ENCODE assay signal across 9 cellular contexts in genomic region chr22:36197601-36198146, GRCh38. TPM values are rescaled to one million over a fixed set of nuclear protein-coding genes. Genes with fewer than 3 reads are reported as not detected.
DNase-seq lines count a peak whose midpoint lies in the region; ATAC-seq and TF ChIP-seq lines count a peak whose summit lies in the region.
"Had no signal": no experiment of that assay in that cellular context is flagged by ENCODE, and none has a peak within 500 bp of the region (broad histone marks: within the 10 kb centered on the region; RNA-seq: fewer than 3 reads in every experiment).

No MANE protein-coding gene starts in this region.

- H3K9me3 ChIP-seq in BLaER1 treated with 17β-estradiol and CSF1 and Interleukin-3, amounts not matched to agents 10 nM and 100 nM (replicated peaks in 1 of 11), result no peaks in the 10 kb centered on the region
- no peaks in the 10 kb centered on the region for H3K9me3 ChIP-seq in thyroid gland
- H3K9me3 ChIP-seq: adrenal gland had no signal

- H3K9ac ChIP-seq in BLaER1 treated with 17β-estradiol and CSF1 and Interleukin-3, amounts not matched to agents 10 nM and 100 nM, result peak overlapping the region in 10 of 11 experiments; percentile 12 to 54 (median 34); a peak in 15 of 22 replicates

- intact Hi-C loops in thyroid gland (cut with DNase I) (loop anchor here (10.0 kb wide), 1 partner anchor 87 kb away; no protein-coding TSS in a partner anchor), posterior vena cava (cut with DNase I) (loop anchor here (5.0 to 10.0 kb wide), 3 partner anchors 75 to 297 kb away; no protein-coding TSS in a partner anchor), posterior cingulate gyrus (cut with DNase I) (loop anchor here (2.0 kb wide), 1 partner anchor 79 kb away; no protein-coding TSS in a partner anchor)

- H3K27me3 ChIP-seq in BLaER1 treated with 17β-estradiol and CSF1 and Interleukin-3, amounts not matched to agents 10 nM and 100 nM, result no peaks in the 10 kb centered on the region
- no peaks in the 10 kb centered on the region for H3K27me3 ChIP-seq in thyroid gland
- H3K27me3 ChIP-seq: adrenal gland had no signal

- no peak for TF ChIP-seq CTCF in brain (conservative IDR thresholded peaks at IDR 0.05)
- TF ChIP-seq CTCF in nephron (IDR thresholded peaks at IDR 0.05; ENCODE audit: unreplicated experiment in 3 of 3), result no peak
- TF ChIP-seq CTCF in thyroid gland (IDR thresholded peaks at IDR 0.05), result no peak

- H3K4me3 Mint-ChIP-seq in brain (peak overlapping the region in 4 of 5 experiments; percentile 71 to 75 (median 72)), nephron (peak overlapping the region; percentile 53 to 75 (median 62))

- H3K4me2 ChIP-seq in BLaER1 treated with 17β-estradiol and CSF1 and Interleukin-3, amounts not matched to agents 10 nM and 100 nM, result peak overlapping the region; percentile 77 to 98 (median 88)

- H3K27me3 Mint-ChIP-seq in brain (peaks cover 7% of the 10 kb centered on the region), nephron (ENCODE audit: low read depth) (peaks cover 2% of the 10 kb centered on the region)

- no peaks in the 10 kb centered on the region for H3K36me3 Mint-ChIP-seq in brain
- no peaks in the 10 kb centered on the region for H3K36me3 Mint-ChIP-seq in nephron (ENCODE audit: low read depth)

- H3K4me1 ChIP-seq in BLaER1 treated with 17β-estradiol and CSF1 and Interleukin-3, amounts not matched to agents 10 nM and 100 nM, result peaks cover 55 to 65% (median 62%) of the 10 kb centered on the region in 10 experiments
- H3K4me1 ChIP-seq in thyroid gland, result peaks cover 0 to 16% of the 10 kb centered on the region in 2 donors

- no peak for ATAC-seq in GM21360 (IDR thresholded peaks at IDR 0.05; ENCODE audit: unreplicated experiment)

- H3K4me1 Mint-ChIP-seq in brain (peaks cover 77% of the 10 kb centered on the region), nephron (peaks cover 70% of the 10 kb centered on the region)

- DNase-seq in KG1 (lab: John Stamatoyannopoulos, UW), result peak; percentile 35
- no peak for DNase-seq in thyroid gland
- no peak for DNase-seq in posterior vena cava (ENCODE audit: low spot score)
- no peak for DNase-seq in posterior cingulate gyrus

- H3K4me3 ChIP-seq in BLaER1 treated with 17β-estradiol and CSF1 and Interleukin-3, amounts not matched to agents 10 nM and 100 nM, result peak overlapping the region in 4 of 10 experiments; percentile 13 to 29 (median 21); a peak in 4 of 20 replicates
- no peak overlapping the region for H3K4me3 ChIP-seq in thyroid gland (replicated peaks in 1 of 3)
- H3K4me3 ChIP-seq: adrenal gland had no signal

- H3K27ac Mint-ChIP-seq in brain (peak overlapping the region; percentile 83 to 98 (median 98)), nephron (peak overlapping the region; percentile 98 to 99 (median 99))

- no peaks in the 10 kb centered on the region for H3K9me3 Mint-ChIP-seq in brain
- H3K9me3 Mint-ChIP-seq in nephron, result no peaks in the 10 kb centered on the region

- H3K36me3 ChIP-seq in BLaER1 treated with 17β-estradiol and CSF1 and Interleukin-3, amounts not matched to agents 10 nM and 100 nM, result no peaks in the 10 kb centered on the region
- H3K36me3 ChIP-seq in thyroid gland, result no peaks in the 10 kb centered on the region
- H3K36me3 ChIP-seq: adrenal gland had no signal

- H3K27ac ChIP-seq in BLaER1 treated with 17β-estradiol and CSF1 and Interleukin-3, amounts not matched to agents 10 nM and 100 nM, result peak overlapping the region in 10 of 11 experiments; percentile 7 to 58 (median 35); a peak in 17 of 22 replicates
- no peak overlapping the region for H3K27ac ChIP-seq in thyroid gland

- H4K20me1 ChIP-seq in BLaER1 treated with 17β-estradiol and CSF1 and Interleukin-3, amounts not matched to agents 10 nM and 100 nM, result no peaks in the 10 kb centered on the region

- no peak for TF ChIP-seq POLR2A in thyroid gland (IDR thresholded peaks at IDR 0.05)

- WGBS in thyroid gland, 2 donors, result 63 to 76% methylated on average over 7 of the region's 7 CpGs

RNA-seq across cellular contexts. Expression of gene APOL4, which starts 3.9 kb away (rescaled TPM):
- polyA plus RNA-seq in brain (ENCODE audit: insufficient read depth, low read depth, low replicate concordance), result 6.1 TPM
- total RNA-seq in thyroid gland (10 to 100 TPM in 1 of 4 donors, 1 to 10 TPM in 2, not detected in 1; 5.8 to 16.1 (median 7.5) TPM), posterior vena cava (1 to 10 TPM; 7.5 to 9.5 TPM)

RNA-seq across cellular contexts. Expression of gene APOL3, which starts 37.1 kb away (rescaled TPM):
- polyA plus RNA-seq in brain (ENCODE audit: insufficient read depth, low read depth, low replicate concordance), result 4.2 TPM
- total RNA-seq in thyroid gland (10 to 100 TPM; 23.3 to 91.9 (median 59.9) TPM), posterior vena cava (10 to 100 TPM; 54.5 to 69.2 TPM)

RNA-seq across cellular contexts. Expression of gene APOL2, which starts 41.7 kb away (rescaled TPM):
- polyA plus RNA-seq in brain (ENCODE audit: insufficient read depth, low read depth, low replicate concordance), result 16.9 TPM
- total RNA-seq in thyroid gland (10 to 100 TPM; 31.1 to 45.6 (median 35.6) TPM), posterior vena cava (10 to 100 TPM; 50.5 to 54.4 TPM)

RNA-seq across cellular contexts. Expression of gene APOL1, which starts 55.3 kb away (rescaled TPM):
- polyA plus RNA-seq in brain (ENCODE audit: insufficient read depth, low read depth, low replicate concordance), result 5.0 TPM
- total RNA-seq in thyroid gland (10 to 100 TPM in 3 of 4 donors, 1 to 10 TPM in 1; 6.7 to 16.8 (median 11.0) TPM), posterior vena cava (10 to 100 TPM; 39.9 to 69.3 TPM)

Comparison
In these comparisons a context has a peak if more than half of its experiments do, and no peak if none do; other contexts are left out.
1. H3K27ac ChIP-seq: peak in BLaER1 treated with 17β-estradiol and CSF1 and Interleukin-3, amounts not matched to agents 10 nM and 100 nM (10 of 11); none in thyroid gland (0 of 3).